ENCODE assay signal across 11 cellular contexts in genomic region chr12:110687770-110688169, GRCh38. TPM values are rescaled to one million over a fixed set of nuclear protein-coding genes. Genes with fewer than 3 reads are reported as not detected.
DNase-seq lines count a peak whose midpoint lies in the region; ATAC-seq and TF ChIP-seq lines count a peak whose summit lies in the region.
"Had no signal": no experiment of that assay in that cellular context is flagged by ENCODE, and none has a peak within 500 bp of the region (broad histone marks: within the 10 kb centered on the region; RNA-seq: fewer than 3 reads in every experiment).

No MANE protein-coding gene starts in this region.

- H3K9me3 Mint-ChIP-seq in stimulated activated naive CD8-positive, alpha-beta T cell treated with anti-CD3 and anti-CD28 coated beads, Interleukin-15, Interleukin-2, amounts not matched to agents 100 ng/mL and 50 ng/mL, for 24 hours = no peaks in the 10 kb centered on the region
- H3K9me3 Mint-ChIP-seq in immature natural killer cell = no peaks in the 10 kb centered on the region

- H3K9me3 ChIP-seq in T-helper 17 cell (ENCODE audit: control insufficient read depth, low read length, poor library complexity, severe bottlenecking) (no peaks in the 10 kb centered on the region), upper lobe of right lung (no peaks in the 10 kb centered on the region)
- H3K9me3 ChIP-seq: right atrium auricular region had no signal

- peaks cover 32% of the 10 kb centered on the region for H3K36me3 Mint-ChIP-seq in stimulated activated naive CD8-positive, alpha-beta T cell treated with anti-CD3 and anti-CD28 coated beads, Interleukin-15, Interleukin-2, amounts not matched to agents 100 ng/mL and 50 ng/mL, for 24 hours (ENCODE audit: low read depth)
- peaks cover 8% of the 10 kb centered on the region for H3K36me3 Mint-ChIP-seq in T-helper 17 cell (ENCODE audit: low read depth)
- peaks cover 11 to 19% (median 12%) of the 10 kb centered on the region in 3 donors for H3K36me3 Mint-ChIP-seq in immature natural killer cell

- H3K27me3 ChIP-seq in upper lobe of right lung = no peaks in the 10 kb centered on the region
- H3K27me3 ChIP-seq: right atrium auricular region had no signal

- H3K4me1 Mint-ChIP-seq in stimulated activated naive CD8-positive, alpha-beta T cell treated with anti-CD3 and anti-CD28 coated beads, Interleukin-15, Interleukin-2, amounts not matched to agents 100 ng/mL and 50 ng/mL, for 24 hours (ENCODE audit: low read depth) = peaks cover 72% of the 10 kb centered on the region
- peaks cover 21% of the 10 kb centered on the region for H3K4me1 Mint-ChIP-seq in T-helper 17 cell
- peaks cover 35 to 70% of the 10 kb centered on the region in 2 donors for H3K4me1 Mint-ChIP-seq in immature natural killer cell

- peaks cover 17% of the 10 kb centered on the region for H3K4me1 ChIP-seq in upper lobe of right lung

- peak overlapping the region; percentile 83 for H3K4me3 Mint-ChIP-seq in stimulated activated naive CD8-positive, alpha-beta T cell treated with anti-CD3 and anti-CD28 coated beads, Interleukin-15, Interleukin-2, amounts not matched to agents 100 ng/mL and 50 ng/mL, for 24 hours
- H3K4me3 Mint-ChIP-seq in T-helper 17 cell (peak overlapping the region; percentile 88), immature natural killer cell (peak overlapping the region; percentile 82 to 88 (median 83))

- H3K27me3 Mint-ChIP-seq in stimulated activated naive CD8-positive, alpha-beta T cell treated with anti-CD3 and anti-CD28 coated beads, Interleukin-15, Interleukin-2, amounts not matched to agents 100 ng/mL and 50 ng/mL, for 24 hours = no peaks in the 10 kb centered on the region
- H3K27me3 Mint-ChIP-seq in T-helper 17 cell (peaks cover 8% of the 10 kb centered on the region), immature natural killer cell (ENCODE audit: low read depth in 3 of 3) (peaks cover 2 to 8% (median 3%) of the 10 kb centered on the region in 3 donors)

- no peak overlapping the region for H3K27ac Mint-ChIP-seq in stimulated activated naive CD8-positive, alpha-beta T cell treated with anti-CD3 and anti-CD28 coated beads, Interleukin-15, Interleukin-2, amounts not matched to agents 100 ng/mL and 50 ng/mL, for 24 hours
- peak overlapping the region; percentile 37 for H3K27ac Mint-ChIP-seq in T-helper 17 cell
- H3K27ac Mint-ChIP-seq in immature natural killer cell = peak overlapping the region in 5 of 6 donors; percentile 38 to 87 (median 78)

- no peaks in the 10 kb centered on the region for H3K36me3 ChIP-seq in upper lobe of right lung
- H3K36me3 ChIP-seq: right atrium auricular region had no signal

- H3K27ac ChIP-seq in upper lobe of right lung = no peak overlapping the region

- no peak for DNase-seq in stimulated activated naive CD8-positive, alpha-beta T cell treated with anti-CD3 and anti-CD28 coated beads, Interleukin-15, Interleukin-2, amounts not matched to agents 100 U/mL and 50 U/mL, for 24 hours
- no peak for DNase-seq in T-helper 17 cell
- DNase-seq in immature natural killer cell = no peak
- DNase-seq in upper lobe of right lung = no peak
- no peak for DNase-seq in putamen (ENCODE audit: low spot score)
- DNase-seq: activated CD4-positive, alpha-beta T cell treated with anti-CD3 and anti-CD28 coated beads for 1 hour had no signal

- intact Hi-C loops in upper lobe of right lung (cut with DNase I) = no loop called here

- peak overlapping the region; percentile 67 for H3K4me3 ChIP-seq in upper lobe of right lung

- no peak for ATAC-seq in stimulated activated naive CD8-positive, alpha-beta T cell treated with anti-CD3 and anti-CD28 coated beads, Interleukin-15, Interleukin-2, amounts not matched to agents 100 U/mL and 50 U/mL, for 24 hours
- ATAC-seq in T-helper 17 cell (no peak), upper lobe of right lung (peak; percentile 7), GM21576 (IDR thresholded peaks at IDR 0.05; ENCODE audit: unreplicated experiment) (no peak), GM21619 (IDR thresholded peaks at IDR 0.05; ENCODE audit: unreplicated experiment) (no peak)

- no peak for TF ChIP-seq CTCF in upper lobe of right lung (IDR thresholded peaks at IDR 0.05)

RNA-seq across cellular contexts. Expression of gene HVCN1, which starts 1.1 kb away (rescaled TPM):
- total RNA-seq in T-helper 17 cell (1 to 10 TPM; 4.6 to 8.8 TPM), upper lobe of right lung (21.3 TPM)
- 10 to 100 TPM; 28.8 to 54.0 (median 33.3) TPM for polyA plus RNA-seq in immature natural killer cell
- total RNA-seq: MCF 10A had no signal

RNA-seq across cellular contexts. Expression of gene PPP1CC, which starts 54.9 kb away (rescaled TPM):
- total RNA-seq in T-helper 17 cell (100 to 1,000 TPM; 140 to 149 TPM), upper lobe of right lung (90.6 TPM)
- 100 to 1,000 TPM in 1 of 3 donors, 10 to 100 TPM in 2; 74.3 to 116 (median 89.8) TPM for polyA plus RNA-seq in immature natural killer cell
